Comparison of ENCODE assay signal across 8 cellular contexts in the genomic region with DNA sequence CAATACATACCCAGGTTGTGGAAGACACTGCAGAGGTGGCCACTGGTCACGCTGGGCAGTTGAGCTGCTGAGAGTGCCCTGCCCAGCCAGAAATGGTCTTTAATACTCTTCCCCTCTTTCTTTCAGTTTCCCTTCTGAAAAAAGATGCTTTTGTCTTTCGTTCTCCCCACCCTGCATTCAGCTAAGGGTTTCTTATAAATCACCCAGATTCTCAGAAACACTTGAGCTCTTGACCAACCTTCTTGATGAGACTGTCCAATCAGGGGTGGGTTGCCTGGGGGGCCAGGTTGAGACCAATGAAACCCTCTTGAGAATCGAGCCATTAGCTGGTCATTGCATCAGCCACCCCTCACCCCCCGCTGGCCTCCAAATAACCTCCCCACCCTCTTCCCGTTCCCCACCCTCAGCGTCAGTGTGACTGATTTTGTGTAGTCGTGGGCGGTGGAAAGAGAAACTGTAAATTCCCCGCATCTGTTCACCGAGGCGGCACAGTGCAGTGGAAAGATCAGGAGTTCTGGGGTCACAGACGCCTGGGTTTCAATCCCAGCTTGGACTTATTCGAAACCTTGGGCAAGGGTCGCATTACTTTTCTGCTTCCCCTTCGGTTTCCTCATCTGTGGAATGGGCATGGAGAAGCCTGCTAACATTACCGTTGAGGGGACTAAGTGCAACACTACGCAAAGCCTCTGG. TPM values are rescaled to one million over a fixed set of nuclear protein-coding genes. Genes with fewer than 3 reads are reported as not detected.
A peak's percentile ranks its signal among the peaks of the same experiment; 100 is the strongest.
DNase-seq lines count a peak whose midpoint lies in the region; ATAC-seq and TF ChIP-seq lines count a peak whose summit lies in the region.

No MANE protein-coding gene starts in this region.

- peak; percentile 40 for ATAC-seq in GM18909 (IDR thresholded peaks at IDR 0.05; ENCODE audit: poor library complexity, unreplicated experiment)
- ATAC-seq in HG03135 (IDR thresholded peaks at IDR 0.05; ENCODE audit: unreplicated experiment) = peak; percentile 49
- ATAC-seq in Panc1 = no peak
- ATAC-seq in Right ventricle myocardium superior (ENCODE audit: poor library complexity) = peak; percentile 56

- H3K9me3 ChIP-seq in Panc1 (ENCODE audit: control insufficient read depth, insufficient read depth, low read depth, low read length) = no peaks in the 10 kb centered on the region

- peak overlapping the region; percentile 87 for H3K27ac ChIP-seq in Panc1 (ENCODE audit: low read length)

- no peak for TF ChIP-seq CTCF in Panc1 (IDR thresholded peaks at IDR 0.05)
- no peak for TF ChIP-seq CTCF in progenitor cell of endocrine pancreas (IDR thresholded peaks at IDR 0.05; ENCODE audit: unreplicated experiment)

- BruUV-seq in Panc1 (replicated peaks; lab: Mats Ljungman, UMichigan) = no TSS peak

- H3K4me1 ChIP-seq in Panc1 (ENCODE audit: control insufficient read depth, insufficient read depth, low read length) = no peaks in the 10 kb centered on the region; the same call in 1 of the 2 replicates

- intact Hi-C loops in Panc1 (cut with micrococcal nuclease; ENCODE audit: unreplicated experiment) = loop anchor here (10.0 kb wide), 1 partner anchor 61 kb away; no protein-coding TSS in a partner anchor
- intact Hi-C loops in Right ventricle myocardium superior (cut with DNase I) = loop anchor here (10.0 kb wide), 1 partner anchor 91 kb away; no protein-coding TSS in a partner anchor

- H3K4me1 Mint-ChIP-seq in progenitor cell of endocrine pancreas (ENCODE audit: low read depth) = peaks cover 20% of the 10 kb centered on the region

- peaks cover 2% of the 10 kb centered on the region for H3K36me3 Mint-ChIP-seq in progenitor cell of endocrine pancreas (ENCODE audit: insufficient read depth)

- H3K27me3 Mint-ChIP-seq in progenitor cell of endocrine pancreas = no peaks in the 10 kb centered on the region

- peak overlapping the region; percentile 83 for H3K4me3 Mint-ChIP-seq in progenitor cell of endocrine pancreas (ENCODE audit: low read depth)

- H3K9me3 Mint-ChIP-seq in progenitor cell of endocrine pancreas (ENCODE audit: low read depth) = no peaks in the 10 kb centered on the region

- no peaks in the 10 kb centered on the region for H3K27me3 ChIP-seq in Panc1 (ENCODE audit: control insufficient read depth, insufficient read depth, low read length)

- DNase-seq in AG08395 (ENCODE audit: low spot score) (peak; percentile 77), Panc1 (ENCODE audit: low read depth, low spot score) (no peak), Right ventricle myocardium superior (peak; percentile 84), progenitor cell of endocrine pancreas (ENCODE audit: low spot score, unreplicated experiment) (no peak), DMS114 treated with DMSO at 0.1 percent for 48 hours (lab: John Stamatoyannopoulos, UW; ENCODE audit: unreplicated experiment) (no peak)
- peak; percentile 85 for DNase-seq in activated naive CD4-positive, alpha-beta T cell treated with anti-CD3 and anti-CD28 coated beads, Interleukin-2, amount 50 U/mL, for 16 hours

- peak overlapping the region; percentile 92 for H3K4me3 ChIP-seq in Panc1 (ENCODE audit: low read depth in 2 of 2, low read length in 2 of 2)

- peaks cover 6% of the 10 kb centered on the region; the same call in 1 of the 2 replicates for H3K36me3 ChIP-seq in Panc1 (ENCODE audit: control insufficient read depth, insufficient read depth, low read length)

- CTCF ChIA-PET in Panc1 (lab: Charles Lee) = interaction anchor here (0.6 kb wide), 1 partner anchor 57 kb away, joined by 3 read pairs; no protein-coding TSS in a partner anchor

- in situ Hi-C loops in Panc1 (cut with HindIII; ENCODE audit: low pct_unique_long_range_greater_than_20kb, low sequenced_read_pairs) = no loop called here

- POLR2A ChIA-PET in Panc1 (lab: Charles Lee) = no interaction called here

- peak overlapping the region; percentile 98 for H3K27ac Mint-ChIP-seq in progenitor cell of endocrine pancreas

RNA-seq across cellular contexts. Expression of a gene that starts 0.9 kb away (rescaled TPM):
- 4.1 TPM for total RNA-seq in Panc1 (2021; ENCODE audit: unreplicated experiment)
- polyA plus RNA-seq in Panc1 (2012; ENCODE audit: insufficient read length) = 8.6 TPM
- 3.9 TPM for total RNA-seq in Right ventricle myocardium superior
- total RNA-seq in progenitor cell of endocrine pancreas = 8.7 and 10.6 TPM in 2 replicates

RNA-seq across cellular contexts. Expression of a gene that starts 52.3 kb away (rescaled TPM):
- total RNA-seq in Panc1 (2021; ENCODE audit: unreplicated experiment) = not detected
- not detected for polyA plus RNA-seq in Panc1 (2012; ENCODE audit: insufficient read length)
- not detected for total RNA-seq in Right ventricle myocardium superior
- not detected in 2 replicates for total RNA-seq in progenitor cell of endocrine pancreas

Comparison
In these comparisons a context has a peak if more than half of its experiments do, and no peak if none do; other contexts are left out.
1. DNase-seq: peak in AG08395 (single experiment), activated naive CD4-positive, alpha-beta T cell treated with anti-CD3 and anti-CD28 coated beads, Interleukin-2, amount 50 U/mL, for 16 hours (single experiment) and Right ventricle myocardium superior (single experiment); none in Panc1 (single experiment), progenitor cell of endocrine pancreas (single experiment) and DMS114 treated with DMSO at 0.1 percent for 48 hours (single experiment).